In genomic region chr10:125114761-125115391, GRCh38 we compare ENCODE assay signal across 14 cellular contexts. TPM values are rescaled to one million over a fixed set of nuclear protein-coding genes. Genes with fewer than 3 reads are reported as not detected.
DNase-seq lines count a peak whose midpoint lies in the region; ATAC-seq and TF ChIP-seq lines count a peak whose summit lies in the region.
"Had no signal": no experiment of that assay in that cellular context is flagged by ENCODE, and none has a peak within 500 bp of the region (broad histone marks: within the 10 kb centered on the region; RNA-seq: fewer than 3 reads in every experiment).

No MANE protein-coding gene starts in this region.

- intact Hi-C loops in body of pancreas (cut with DNase I) = no loop called here
- intact Hi-C loops in stomach (cut with DNase I; ENCODE audit: low total_unique reads) = no loop called here
- intact Hi-C loops in transverse colon (cut with DNase I; ENCODE audit: low total_unique reads) = loop anchor here (10.0 kb wide), 1 partner anchor 50 kb away; no protein-coding TSS in a partner anchor

- TF ChIP-seq CTCF in Peyer's patch (IDR thresholded peaks at IDR 0.05) = no peak
- no peak for TF ChIP-seq CTCF in body of pancreas (IDR thresholded peaks at IDR 0.05)
- no peak for TF ChIP-seq CTCF in stomach (IDR thresholded peaks at IDR 0.05)
- no peak for TF ChIP-seq CTCF in transverse colon (IDR thresholded peaks at IDR 0.05)

- DNase-seq in Peyer's patch = peak in 2 of 3 donors; percentile 15 to 35
- peak; percentile 62 to 86 (median 78) for DNase-seq in body of pancreas
- DNase-seq in kidney tubule cell (ENCODE audit: low spot score) = peak; percentile 20
- no peak for DNase-seq in stomach
- no peak for DNase-seq in transverse colon
- no peak for DNase-seq in T-helper 2 cell
- DNase-seq in DMS153 treated with DMSO at 0.1 percent for 48 hours (lab: John Stamatoyannopoulos, UW; ENCODE audit: unreplicated experiment) = no peak
- DNase-seq: effector memory CD4-positive, alpha-beta T cell; Karpas-422; left lung; NCI-H1417 treated with DMSO at 0.1 percent for 48 hours; RPMI8226; stimulated activated naive CD8-positive, alpha-beta T cell treated with anti-CD3 and anti-CD28 coated beads, Interleukin-15, amount 100 ng/mL, for 72 hours had no signal

- no peak overlapping the region for H3K4me3 ChIP-seq in Peyer's patch
- H3K4me3 ChIP-seq in body of pancreas = no peak overlapping the region
- no peak overlapping the region for H3K4me3 ChIP-seq in stomach
- H3K4me3 ChIP-seq in transverse colon = no peak overlapping the region
- H3K4me3 ChIP-seq: HAP-1, left lung had no signal

- H3K27me3 ChIP-seq in Peyer's patch = no peaks in the 10 kb centered on the region
- no peaks in the 10 kb centered on the region for H3K27me3 ChIP-seq in body of pancreas
- H3K27me3 ChIP-seq in stomach = no peaks in the 10 kb centered on the region
- no peaks in the 10 kb centered on the region for H3K27me3 ChIP-seq in transverse colon
- H3K27me3 ChIP-seq: left lung had no signal

- H3K4me1 ChIP-seq in Peyer's patch (peaks cover 0 to 51% (median 0%) of the 10 kb centered on the region in 4 donors), body of pancreas (peaks cover 82% of the 10 kb centered on the region), stomach (peaks cover 34 to 92% (median 69%) of the 10 kb centered on the region in 4 donors), transverse colon (peaks cover 14 to 48% (median 40%) of the 10 kb centered on the region in 4 donors)
- H3K4me1 ChIP-seq: HAP-1 had no signal

- in situ Hi-C loops in transverse colon (cut with MboI; ENCODE audit: low pct_ligation_motif_present in 1 of 4, low pct_unique_long_range_greater_than_20kb in 1 of 4, low sequenced_read_pairs in 3 of 4) = no loop called here

- H3K36me3 ChIP-seq in Peyer's patch (peaks cover 0 to 3% (median 0%) of the 10 kb centered on the region in 3 donors), body of pancreas (replicated peaks in 1 of 2; ENCODE audit: insufficient read depth in 1 of 2, low read depth in 2 of 2) (no peaks in the 10 kb centered on the region), stomach (peaks cover 1 to 6% (median 2%) of the 10 kb centered on the region in 4 donors), transverse colon (peaks cover 0 to under 1% (median 0%) of the 10 kb centered on the region in 4 donors)

- WGBS in body of pancreas, 2 donors = 27 to 47% methylated on average over 13 to 16 of the region's 16 CpGs
- WGBS in stomach, 5 donors = 57 to 68% (median 63%) methylated on average over 15 to 16 of the region's 16 CpGs
- 75% methylated on average over 16 of the region's 16 CpGs; no CpG with 5 or more reads in 1 of the 2 donors for WGBS in transverse colon (ENCODE audit: low coverage in 1 of 2), 2 donors

- peak overlapping the region in 1 of 4 donors; percentile 42 for H3K27ac ChIP-seq in Peyer's patch
- peak overlapping the region; percentile 91 to 96 (median 96) for H3K27ac ChIP-seq in body of pancreas
- H3K27ac ChIP-seq in stomach = peak overlapping the region in 4 of 5 donors; percentile 24 to 78 (median 52)
- peak overlapping the region in 2 of 4 donors; percentile 13 to 33 for H3K27ac ChIP-seq in transverse colon
- H3K27ac ChIP-seq: left lung had no signal

- H3K9me3 ChIP-seq in Peyer's patch (no peaks in the 10 kb centered on the region), body of pancreas (no peaks in the 10 kb centered on the region), stomach (no peaks in the 10 kb centered on the region), transverse colon (no peaks in the 10 kb centered on the region)
- H3K9me3 ChIP-seq: HAP-1, left lung had no signal

- ATAC-seq in body of pancreas = peak; percentile 68
- ATAC-seq: stimulated activated naive CD8-positive, alpha-beta T cell treated with anti-CD3 and anti-CD28 coated beads, Interleukin-15, amount 100 ng/mL, for 72 hours had no signal

- TF ChIP-seq EP300 in stomach (IDR thresholded peaks at IDR 0.05) = no peak
- no peak for TF ChIP-seq EP300 in transverse colon (IDR thresholded peaks at IDR 0.05; ENCODE audit: low read depth)

- TF ChIP-seq POLR2A in Peyer's patch (IDR thresholded peaks at IDR 0.05) (no peak), body of pancreas (IDR thresholded peaks at IDR 0.05) (no peak), stomach (IDR thresholded peaks at IDR 0.05) (no peak), transverse colon (IDR thresholded peaks at IDR 0.05) (no peak)

RNA-seq across cellular contexts. Expression of gene CTBP2, which starts 45.5 kb away (rescaled TPM):
- total RNA-seq in Peyer's patch = 10 to 100 TPM; 53.6 to 83.8 (median 64.7) TPM
- 10 to 100 TPM; 32.0 to 49.0 TPM for total RNA-seq in body of pancreas
- total RNA-seq in stomach = 100 to 1,000 TPM in 2 of 5 donors, 10 to 100 TPM in 3; 58.6 to 169 (median 80.5) TPM
- polyA plus RNA-seq in stomach = 10 to 100 TPM; 21.3 to 41.2 (median 34.6) TPM
- total RNA-seq in transverse colon = 100 to 1,000 TPM in 1 of 4 donors, 10 to 100 TPM in 3; 71.9 to 247 (median 98.4) TPM

Comparison
In these comparisons a context has a peak if more than half of its experiments do, and no peak if none do; other contexts are left out.
1. DNase-seq: peak in Peyer's patch (2 of 3), body of pancreas (4 of 4) and kidney tubule cell (single experiment); none in stomach (single experiment), transverse colon (single experiment), T-helper 2 cell (0 of 5) and DMS153 treated with DMSO at 0.1 percent for 48 hours (single experiment).